Comparison of ENCODE assay signal across 23 cellular contexts in the genomic region with DNA sequence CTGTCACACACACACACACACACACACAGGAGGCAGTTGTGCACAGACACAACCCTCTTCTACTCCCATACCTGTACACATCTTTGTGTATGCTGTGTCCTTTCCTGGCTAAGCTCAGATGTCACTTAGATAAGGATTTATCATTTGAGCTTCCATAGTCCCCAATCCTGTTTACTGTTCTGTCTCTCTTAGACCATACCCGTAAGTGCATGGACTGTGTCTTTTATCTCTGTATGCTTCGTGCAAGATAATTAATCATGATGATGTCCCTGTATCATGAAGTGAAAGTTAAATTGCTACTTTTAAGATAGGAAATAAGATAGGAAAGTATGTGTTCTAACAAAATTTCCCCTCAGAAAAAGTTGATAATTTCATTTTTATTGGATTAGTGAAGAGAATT. TPM values are rescaled to one million over a fixed set of nuclear protein-coding genes. Genes with fewer than 3 reads are reported as not detected.
DNase-seq lines count a peak whose midpoint lies in the region; ATAC-seq, FAIRE-seq and TF ChIP-seq lines count a peak whose summit lies in the region.
"Had no signal": no experiment of that assay in that cellular context is flagged by ENCODE, and none has a peak within 500 bp of the region (broad histone marks: within the 10 kb centered on the region; RNA-seq: fewer than 3 reads in every experiment).

No MANE protein-coding gene starts in this region.

- H2AFZ ChIP-seq in K562 (ENCODE audit: low read depth, low read length): no peak overlapping the region

- no peak for TF ChIP-seq RAD21 in K562 (CRISPR knock-in tag; conservative IDR thresholded peaks at IDR 0.05 in 1 of 2, IDR thresholded peaks at IDR 0.05 in 1 of 2)

- CTCF ChIA-PET in K562 (lab: Yijun Ruan, JAX; ENCODE audit: low intra/inter-chr PET ratio): no interaction called here

- TF ChIP-seq CTCF in K562 (IDR thresholded peaks at IDR 0.05 in 2 of 3, conservative IDR thresholded peaks at IDR 0.05 in 1 of 3; ENCODE audit: insufficient read depth in 2 of 3, low read depth in 1 of 3, low read length in 3 of 3): no peak

- in situ Hi-C loops in K562 (cut with MboI): no loop called here

- intact Hi-C loops in K562 (cut with micrococcal nuclease): no loop called here

- no peak overlapping the region for H3K4me3 Mint-ChIP-seq in stimulated activated naive CD8-positive, alpha-beta T cell treated with anti-CD3 and anti-CD28 coated beads, Interleukin-15, Interleukin-2, amounts not matched to agents 100 ng/mL and 50 ng/mL, for 24 hours
- H3K4me3 Mint-ChIP-seq in stimulated activated naive CD8-positive, alpha-beta T cell treated with anti-CD3 and anti-CD28 coated beads, Interleukin-15, amount 100 ng/mL, for 72 hours: no peak overlapping the region
- H3K4me3 Mint-ChIP-seq: B cell; CD8-positive, alpha-beta T cell; H9; IgD-negative memory B cell had no signal

- no peak overlapping the region for H3K4me3 ChIP-seq in K562
- H3K4me3 ChIP-seq: BLaER1 treated with 17β-estradiol and CSF1 and Interleukin-3, amounts not matched to agents 10 nM and 100 nM; GM12878 had no signal

- H3K4me1 Mint-ChIP-seq in stimulated activated naive CD8-positive, alpha-beta T cell treated with anti-CD3 and anti-CD28 coated beads, Interleukin-15, Interleukin-2, amounts not matched to agents 100 ng/mL and 50 ng/mL, for 24 hours (ENCODE audit: low read depth): peaks cover 41% of the 10 kb centered on the region
- H3K4me1 Mint-ChIP-seq in stimulated activated naive CD8-positive, alpha-beta T cell treated with anti-CD3 and anti-CD28 coated beads, Interleukin-15, amount 100 ng/mL, for 72 hours: peaks cover 16% of the 10 kb centered on the region
- H3K4me1 Mint-ChIP-seq: B cell, H9 had no signal

- BruUV-seq in K562 (replicated peaks; lab: Mats Ljungman, UMichigan): no TSS peak

- H3K4me1 ChIP-seq in K562 (replicated peaks in 1 of 2; ENCODE audit: control insufficient read depth in 2 of 2, insufficient read depth in 2 of 2, low read length in 2 of 2): peaks cover 0 to 3% of the 10 kb centered on the region in 2 experiments; a peak in 3 of 5 replicates
- H3K4me1 ChIP-seq: BLaER1 treated with 17β-estradiol and CSF1 and Interleukin-3, amounts not matched to agents 10 nM and 100 nM had no signal

- no peak overlapping the region for H3K4me2 ChIP-seq in K562 (ENCODE audit: insufficient read depth, low read length)
- H3K4me2 ChIP-seq: BLaER1 treated with 17β-estradiol and CSF1 and Interleukin-3, amounts not matched to agents 10 nM and 100 nM had no signal

- H3K27ac ChIP-seq in K562 (ENCODE audit: extremely low read depth, low read depth, low read length): no peak overlapping the region
- H3K27ac ChIP-seq: BLaER1 treated with 17β-estradiol and CSF1 and Interleukin-3, amounts not matched to agents 10 nM and 100 nM had no signal

- H3K36me3 Mint-ChIP-seq in stimulated activated naive CD8-positive, alpha-beta T cell treated with anti-CD3 and anti-CD28 coated beads, Interleukin-15, Interleukin-2, amounts not matched to agents 100 ng/mL and 50 ng/mL, for 24 hours (ENCODE audit: low read depth): peaks cover 90% of the 10 kb centered on the region

- peak overlapping the region; percentile 61 for H3K27ac Mint-ChIP-seq in stimulated activated naive CD8-positive, alpha-beta T cell treated with anti-CD3 and anti-CD28 coated beads, Interleukin-15, Interleukin-2, amounts not matched to agents 100 ng/mL and 50 ng/mL, for 24 hours
- H3K27ac Mint-ChIP-seq in stimulated activated naive CD8-positive, alpha-beta T cell treated with anti-CD3 and anti-CD28 coated beads, Interleukin-15, amount 100 ng/mL, for 72 hours: no peak overlapping the region
- H3K27ac Mint-ChIP-seq: B cell; CD8-positive, alpha-beta T cell had no signal

- no peaks in the 10 kb centered on the region for H3K27me3 ChIP-seq in K562 (ENCODE audit: control insufficient read depth in 2 of 2, insufficient read depth in 2 of 2, low read length in 2 of 2)
- H3K27me3 ChIP-seq: BLaER1 treated with 17β-estradiol and CSF1 and Interleukin-3, amounts not matched to agents 10 nM and 100 nM had no signal

- DNase-seq in stimulated activated naive CD8-positive, alpha-beta T cell treated with anti-CD3 and anti-CD28 coated beads, Interleukin-15, amount 100 ng/mL, for 72 hours: no peak
- DNase-seq in SK-N-DZ (ENCODE audit: low spot score): peak; percentile 68
- DNase-seq in K562 (ENCODE audit: extremely low read depth in 1 of 4, low spot score in 3 of 4): no peak
- DNase-seq in urothelium cell line (ENCODE audit: low spot score): no peak
- no peak for DNase-seq in NCI-H2107 treated with DMSO at 0.1 percent for 48 hours (lab: John Stamatoyannopoulos, UW; ENCODE audit: unreplicated experiment)
- DNase-seq in retina: no peak
- DNase-seq: 8988T; Calu3; CD8-positive, alpha-beta T cell; DMS 273 treated with DMSO at 0.1 percent for 48 hours; DMS53; DND-41; EL; GOT3; H9 had no signal

- H3K9me3 Mint-ChIP-seq in stimulated activated naive CD8-positive, alpha-beta T cell treated with anti-CD3 and anti-CD28 coated beads, Interleukin-15, Interleukin-2, amounts not matched to agents 100 ng/mL and 50 ng/mL, for 24 hours: no peaks in the 10 kb centered on the region
- H3K9me3 Mint-ChIP-seq in stimulated activated naive CD8-positive, alpha-beta T cell treated with anti-CD3 and anti-CD28 coated beads, Interleukin-15, amount 100 ng/mL, for 72 hours: no peaks in the 10 kb centered on the region
- H3K9me3 Mint-ChIP-seq: CD8-positive, alpha-beta T cell; H9; IgD-negative memory B cell had no signal

- peaks cover 84% of the 10 kb centered on the region for H3K36me3 ChIP-seq in K562 (ENCODE audit: control insufficient read depth, insufficient read depth, low read length)

- ATAC-seq in stimulated activated naive CD8-positive, alpha-beta T cell treated with anti-CD3 and anti-CD28 coated beads, Interleukin-15, amount 100 ng/mL, for 72 hours: no peak
- ATAC-seq in K562 (no peak; the same call in 2 of the 3 replicates), GM21737 (IDR thresholded peaks at IDR 0.05; ENCODE audit: unreplicated experiment) (no peak)
- ATAC-seq: CD8-positive, alpha-beta T cell; GM12878; HepG2 had no signal

- no peaks in the 10 kb centered on the region for H4K20me1 ChIP-seq in K562 (replicated peaks; ENCODE audit: control insufficient read depth, insufficient read depth, low read length)

- no peak overlapping the region for H3K9ac ChIP-seq in K562 (ENCODE audit: insufficient read depth in 1 of 2, low read depth in 2 of 2, low read length in 2 of 2)
- H3K9ac ChIP-seq: BLaER1 treated with 17β-estradiol and CSF1 and Interleukin-3, amounts not matched to agents 10 nM and 100 nM had no signal

- 20% methylated on average over 2 of the region's 2 CpGs for WGBS in K562 (ENCODE audit: insufficient coverage, low coverage, missing lambda C conversion rate)

- FAIRE-seq in K562 (lab: Jason Lieb, UNC) (no peak), urothelium cell line (lab: Jason Lieb, UNC) (peak; percentile 20)
- FAIRE-seq: GM12878, HepG2 had no signal

- POLR2A ChIA-PET in K562 (lab: Yijun Ruan, JAX): no interaction called here

- H3K9me1 ChIP-seq in K562 (ENCODE audit: control insufficient read depth, insufficient read depth, low read length): no peaks in the 10 kb centered on the region

- no peaks in the 10 kb centered on the region for H3K27me3 Mint-ChIP-seq in stimulated activated naive CD8-positive, alpha-beta T cell treated with anti-CD3 and anti-CD28 coated beads, Interleukin-15, Interleukin-2, amounts not matched to agents 100 ng/mL and 50 ng/mL, for 24 hours
- H3K27me3 Mint-ChIP-seq in stimulated activated naive CD8-positive, alpha-beta T cell treated with anti-CD3 and anti-CD28 coated beads, Interleukin-15, amount 100 ng/mL, for 72 hours: no peaks in the 10 kb centered on the region
- H3K27me3 Mint-ChIP-seq: B cell, IgD-negative memory B cell had no signal

- no peaks in the 10 kb centered on the region for H3K79me2 ChIP-seq in K562 (ENCODE audit: control insufficient read depth, insufficient read depth, low read length)

- no peaks in the 10 kb centered on the region for H3K9me3 ChIP-seq in K562 (replicated peaks; ENCODE audit: control insufficient read depth, insufficient read depth, low read depth, low read length)
- H3K9me3 ChIP-seq: BLaER1 treated with 17β-estradiol and CSF1 and Interleukin-3, amounts not matched to agents 10 nM and 100 nM had no signal

- no peak for TF ChIP-seq EP300 in K562 (IDR thresholded peaks at IDR 0.05; ENCODE audit: low read length)

- TF ChIP-seq POLR2A in K562 (conservative IDR thresholded peaks at IDR 0.05): no peak

RNA-seq across cellular contexts. Expression of gene PRMT3, which starts 30.3 kb away (rescaled TPM):
- 73.3 and 75.2 TPM in 2 replicates for polyA plus RNA-seq in SK-N-DZ (2014; cell fraction: cytosol; rRNA removed)
- polyA plus RNA-seq in SK-N-DZ (2014; cell fraction: nucleus; rRNA removed): 43.0 and 43.7 TPM in 2 replicates
- 37.6 and 85.1 TPM in 2 replicates for total RNA-seq in K562 (2011; cell fraction: chromatin; rRNA removed; ENCODE audit: low replicate concordance)
- total RNA-seq in K562 (2011; cell fraction: nucleolus; rRNA removed): 27.8 and 29.6 TPM in 2 replicates
- 42.1 and 62.3 TPM in 2 replicates for total RNA-seq in K562 (2011; cell fraction: nucleoplasm; rRNA removed)
- total RNA-seq in K562 (2014; rRNA removed) (45.4 and 46.4 TPM in 2 replicates), K562 (2014; rRNA removed; fragmentation: Illumina TruSeq; extraction: Trizol) (55.8 and 64.1 TPM in 2 replicates), K562 (2015; rRNA removed; fragmentation: Illumina TruSeq; extraction: Trizol) (43.7 and 44.2 TPM in 2 replicates), K562 (2021) (43.2 and 44.7 TPM in 2 replicates)
- polyA plus RNA-seq in K562 (2011; rRNA removed) (36.3 and 62.1 TPM in 2 replicates), K562 (2014; fragmentation: Illumina TruSeq; extraction: Trizol) (44.2 and 49.8 TPM in 2 replicates), K562 (2014; fragmentation: Nextera tagmentation; extraction: Ambion mirVana) (10 to 100 TPM; 24.0 to 35.3 TPM), K562 (2014; rRNA removed) (42.8 and 44.7 TPM in 2 replicates)
- 14.9 and 18.5 TPM in 2 replicates for polyA plus RNA-seq in K562 (2011; cell fraction: cytosol; rRNA removed)
- polyA plus RNA-seq in K562 (2011; cell fraction: nucleus; rRNA removed): 20.7 and 29.0 TPM in 2 replicates
- polyA plus RNA-seq in K562 (2012): 23.6 and 28.6 TPM in 2 replicates
- 64.1 and 76.2 TPM in 2 replicates for polyA minus RNA-seq in K562 (2011; rRNA and poly(A)+ RNA removed)
- polyA minus RNA-seq in K562 (2011; cell fraction: cytosol; rRNA and poly(A)+ RNA removed): 11.9 and 27.8 TPM in 2 replicates
- polyA minus RNA-seq in K562 (2011; cell fraction: nucleus; rRNA and poly(A)+ RNA removed): 42.9 and 59.4 TPM in 2 replicates

RNA-seq across cellular contexts. Expression of gene HTATIP2, which starts 54.3 kb away (rescaled TPM):
- polyA plus RNA-seq in SK-N-DZ (2014; cell fraction: cytosol; rRNA removed): 1.3 and 2.0 TPM in 2 replicates
- 1.3 and 1.5 TPM in 2 replicates for polyA plus RNA-seq in SK-N-DZ (2014; cell fraction: nucleus; rRNA removed)
- total RNA-seq in K562 (2011; cell fraction: chromatin; rRNA removed; ENCODE audit: low replicate concordance): 26.5 and 48.5 TPM in 2 replicates
- 24.3 and 26.2 TPM in 2 replicates for total RNA-seq in K562 (2011; cell fraction: nucleolus; rRNA removed)
- 35.4 and 42.0 TPM in 2 replicates for total RNA-seq in K562 (2011; cell fraction: nucleoplasm; rRNA removed)
- total RNA-seq in K562 (2014; rRNA removed) (49.6 and 59.9 TPM in 2 replicates), K562 (2014; rRNA removed; fragmentation: Illumina TruSeq; extraction: Trizol) (57.4 and 63.7 TPM in 2 replicates), K562 (2015; rRNA removed; fragmentation: Illumina TruSeq; extraction: Trizol) (46.9 and 52.4 TPM in 2 replicates), K562 (2021) (45.7 and 48.3 TPM in 2 replicates)
- polyA plus RNA-seq in K562 (2011; rRNA removed) (43.4 and 64.4 TPM in 2 replicates), K562 (2014; fragmentation: Illumina TruSeq; extraction: Trizol) (51.8 and 65.7 TPM in 2 replicates), K562 (2014; fragmentation: Nextera tagmentation; extraction: Ambion mirVana) (10 to 100 TPM; 89.7 to 90.9 TPM), K562 (2014; rRNA removed) (70.4 and 74.2 TPM in 2 replicates)
- 15.9 and 29.8 TPM in 2 replicates for polyA plus RNA-seq in K562 (2011; cell fraction: cytosol; rRNA removed)
- polyA plus RNA-seq in K562 (2011; cell fraction: nucleus; rRNA removed): 23.9 and 34.4 TPM in 2 replicates
- polyA plus RNA-seq in K562 (2012): 62.2 and 81.0 TPM in 2 replicates
- 49.7 and 57.3 TPM in 2 replicates for polyA minus RNA-seq in K562 (2011; rRNA and poly(A)+ RNA removed)
- polyA minus RNA-seq in K562 (2011; cell fraction: cytosol; rRNA and poly(A)+ RNA removed): 9.2 and 21.1 TPM in 2 replicates
- polyA minus RNA-seq in K562 (2011; cell fraction: nucleus; rRNA and poly(A)+ RNA removed): 13.9 and 16.1 TPM in 2 replicates
- total RNA-seq: G401, HepG2 had no signal
- polyA plus RNA-seq: HepG2 had no signal
